ENCODE assay signal across 30 cellular contexts in genomic region chr1:243926299-243926698, GRCh38.
DNase-seq lines count a peak whose midpoint lies in the region; ATAC-seq and TF ChIP-seq lines count a peak whose summit lies in the region.
"Had no signal": no experiment of that assay in that cellular context is flagged by ENCODE, and none has a peak within 500 bp of the region (broad histone marks: within the 10 kb centered on the region; RNA-seq: fewer than 3 reads in every experiment).

No MANE protein-coding gene starts in this region.

- H2AFZ ChIP-seq in trophoblast cell (ENCODE audit: insufficient read depth, low read length, poor library complexity): no peak overlapping the region
- no peak overlapping the region for H2AFZ ChIP-seq in mammary epithelial cell (ENCODE audit: low read depth, low read length)

- H3K36me3 ChIP-seq in SJSA1 (no peaks in the 10 kb centered on the region), trophoblast cell (ENCODE audit: control insufficient read depth in 1 of 2, insufficient read depth in 2 of 2, low read length in 2 of 2) (no peaks in the 10 kb centered on the region), mammary epithelial cell (ENCODE audit: insufficient read depth, low read length) (no peaks in the 10 kb centered on the region)
- H3K36me3 ChIP-seq: left lung, vagina had no signal

- H3K9ac ChIP-seq in trophoblast cell (ENCODE audit: low read length) (no peak overlapping the region), mammary epithelial cell (ENCODE audit: insufficient read depth, low read length) (no peak overlapping the region)

- no peak overlapping the region for H3K23ac ChIP-seq in trophoblast cell (ENCODE audit: low read length)

- H3K27me3 Mint-ChIP-seq in HFFc6 (ENCODE audit: insufficient read depth): no peaks in the 10 kb centered on the region; the same call in 1 of the 2 replicates
- peaks cover 2% of the 10 kb centered on the region for H3K27me3 Mint-ChIP-seq in glutamatergic neuron (ENCODE audit: unreplicated experiment)
- peaks cover 25 to 26% of the 10 kb centered on the region in 2 donors for H3K27me3 Mint-ChIP-seq in stimulated activated naive B cell treated with anti-CD40 and anti-IgM and Interleukin-4, amounts not matched to agents 10 μg/mL and 1 μg/mL and 100 μg/mL, for 72 hours

- peak overlapping the region; percentile 58 for H4K8ac ChIP-seq in trophoblast cell (ENCODE audit: low read depth, low read length)

- H3K9me3 ChIP-seq in SJSA1 (replicated peaks) (no peaks in the 10 kb centered on the region), trophoblast cell (ENCODE audit: insufficient read depth, low read depth, low read length) (no peaks in the 10 kb centered on the region), mammary epithelial cell (replicated peaks; ENCODE audit: insufficient read depth, low read length) (no peaks in the 10 kb centered on the region)
- H3K9me3 ChIP-seq: left lung, vagina had no signal

- dilution Hi-C loops in mammary epithelial cell (cut with HindIII; ENCODE audit: low sequenced_read_pairs): no loop called here

- H2BK12ac ChIP-seq in trophoblast cell (ENCODE audit: low read length): peak overlapping the region; percentile 69

- peaks cover 47% of the 10 kb centered on the region for H3K4me1 ChIP-seq in SJSA1 (replicated peaks)
- peaks cover 23 to 25% of the 10 kb centered on the region in 2 experiments for H3K4me1 ChIP-seq in trophoblast cell (ENCODE audit: control insufficient read depth in 1 of 2, insufficient read depth in 2 of 2, low read length in 2 of 2)
- peaks cover 24% of the 10 kb centered on the region for H3K4me1 ChIP-seq in mammary epithelial cell (ENCODE audit: insufficient read depth, low read length)
- H3K4me1 ChIP-seq: vagina had no signal

- ATAC-seq in stimulated activated naive B cell treated with anti-CD40 and anti-IgM and Interleukin-4, amounts not matched to agents 10 μg/mL and 1 μg/mL and 100 μg/mL, for 72 hours (replicated peaks): no peak
- ATAC-seq: activated CD8-positive, alpha-beta memory T cell treated with anti-CD3 and anti-CD28 coated beads, Interleukin-2, amount 10 ng/mL, durations not matched to agents 7 days and 5 days; activated T-cell treated with anti-CD3 and anti-CD28 coated beads, Interleukin-2, amount 50 U/mL, for 4 hours; esophagus mucosa; left lung; stimulated activated naive CD8-positive, alpha-beta T cell treated with anti-CD3 and anti-CD28 coated beads, Interleukin-15, Interleukin-2, amounts not matched to agents 100 U/mL and 50 U/mL, for 24 hours; WTC11 had no signal

- intact Hi-C loops in mammary epithelial cell (cut with micrococcal nuclease): no loop called here

- H4K12ac ChIP-seq in trophoblast cell (ENCODE audit: low read depth, low read length): no peak overlapping the region

- no peak for DNase-seq in HFFc6
- no peak for DNase-seq in SJSA1 (ENCODE audit: low read depth in 1 of 2, low spot score in 2 of 2)
- DNase-seq in glutamatergic neuron: no peak
- no peak for DNase-seq in trophoblast cell
- DNase-seq in GDM1 (lab: John Stamatoyannopoulos, UW): no peak
- DNase-seq in stimulated activated naive B cell treated with anti-CD40 and anti-IgM and Interleukin-4, amounts not matched to agents 10 μg/mL and 1 μg/mL and 100 μg/mL, for 72 hours: no peak
- DNase-seq in NCI-H774 (lab: John Stamatoyannopoulos, UW): no peak
- no peak for DNase-seq in mammary epithelial cell
- DNase-seq: activated CD8-positive, alpha-beta memory T cell treated with anti-CD3 and anti-CD28 coated beads, Interleukin-2, amount 10 ng/mL, durations not matched to agents 7 days and 5 days; activated gamma-delta T cell; activated naive CD8-positive, alpha-beta T cell treated with anti-CD3 and anti-CD28 coated beads for 36 hours; activated T-cell treated with anti-CD3 and anti-CD28 coated beads, Interleukin-2, amount 50 U/mL, for 4 hours; aorta; cortex of kidney; DMS153; head of caudate nucleus; KG1; left lung; naive B cell; NCI-H1105; NCI-H2029; NK-92 treated with Interleukin-12 subunit alpha and Interleukin-12 subunit beta, amount 100 ng/mL, for 24 hours; nucleus accumbens; SHP77; small intestine; stimulated activated naive CD8-positive, alpha-beta T cell treated with anti-CD3 and anti-CD28 coated beads, Interleukin-15, Interleukin-2, amounts not matched to agents 100 U/mL and 50 U/mL, for 24 hours had no signal

- H3K36me3 Mint-ChIP-seq in HFFc6 (ENCODE audit: low read depth) (peaks cover 5% of the 10 kb centered on the region; the same call in 1 of the 2 replicates), glutamatergic neuron (ENCODE audit: unreplicated experiment) (no peaks in the 10 kb centered on the region)
- no peaks in the 10 kb centered on the region for H3K36me3 Mint-ChIP-seq in stimulated activated naive B cell treated with anti-CD40 and anti-IgM and Interleukin-4, amounts not matched to agents 10 μg/mL and 1 μg/mL and 100 μg/mL, for 72 hours
- H3K36me3 Mint-ChIP-seq: activated CD8-positive, alpha-beta memory T cell treated with anti-CD3 and anti-CD28 coated beads, Interleukin-2, amount 10 ng/mL, durations not matched to agents 7 days and 5 days; activated naive CD8-positive, alpha-beta T cell treated with anti-CD3 and anti-CD28 coated beads for 36 hours; mesothelial cell of epicardium; naive B cell; WTC11 had no signal

- no TSS peak for BruUV-seq in mammary epithelial cell (replicated peaks; lab: Mats Ljungman, UMichigan)

- H3K27ac ChIP-seq in SJSA1 (peak overlapping the region; percentile 88), trophoblast cell (ENCODE audit: low read depth, low read length) (no peak overlapping the region), mammary epithelial cell (ENCODE audit: insufficient read depth, low read depth, low read length) (no peak overlapping the region)
- H3K27ac ChIP-seq: left lung, vagina had no signal

- H3K79me2 ChIP-seq in trophoblast cell (ENCODE audit: control insufficient read depth, insufficient read depth, low read length, poor library complexity) (no peaks in the 10 kb centered on the region), mammary epithelial cell (ENCODE audit: insufficient read depth, low read length) (no peaks in the 10 kb centered on the region)

- H3K14ac ChIP-seq in trophoblast cell (ENCODE audit: low read length): peak overlapping the region; percentile 44

- peaks cover 23% of the 10 kb centered on the region for H3K79me1 ChIP-seq in trophoblast cell (ENCODE audit: low read length)

- no peak overlapping the region for H2AK5ac ChIP-seq in trophoblast cell (ENCODE audit: low read length)

- H3K4me3 ChIP-seq in SJSA1 (no peak overlapping the region), trophoblast cell (ENCODE audit: low read depth, low read length) (no peak overlapping the region), mammary epithelial cell (replicated peaks in 1 of 3; ENCODE audit: insufficient read depth in 1 of 3, low read depth in 2 of 3, low read length in 3 of 3) (no peak overlapping the region)
- H3K4me3 ChIP-seq: left lung, vagina had no signal

- H3K4ac ChIP-seq in trophoblast cell (ENCODE audit: low read depth, low read length): no peak overlapping the region

- 0 out of 2 replicates have a peak overlapping the region, but pooled peaks have one; percentile 57 for H3K4me3 Mint-ChIP-seq in HFFc6
- peak overlapping the region; percentile 38 for H3K4me3 Mint-ChIP-seq in glutamatergic neuron (ENCODE audit: unreplicated experiment)
- no peak overlapping the region for H3K4me3 Mint-ChIP-seq in stimulated activated naive B cell treated with anti-CD40 and anti-IgM and Interleukin-4, amounts not matched to agents 10 μg/mL and 1 μg/mL and 100 μg/mL, for 72 hours
- H3K4me3 Mint-ChIP-seq: activated CD8-positive, alpha-beta memory T cell treated with anti-CD3 and anti-CD28 coated beads, Interleukin-2, amount 10 ng/mL, durations not matched to agents 7 days and 5 days; activated naive CD8-positive, alpha-beta T cell treated with anti-CD3 and anti-CD28 coated beads for 36 hours; activated T-cell treated with anti-CD3 and anti-CD28 coated beads, Interleukin-2, amount 50 U/mL, for 4 hours; mesothelial cell of epicardium; naive B cell; WTC11 had no signal

- peak overlapping the region; percentile 84 for H2BK120ac ChIP-seq in trophoblast cell (ENCODE audit: insufficient read depth, low read length, poor library complexity)

- H3K4me1 Mint-ChIP-seq in HFFc6 (ENCODE audit: low read depth) (peaks cover 61% of the 10 kb centered on the region), glutamatergic neuron (ENCODE audit: low read depth, unreplicated experiment) (peaks cover 30% of the 10 kb centered on the region)
- H3K4me1 Mint-ChIP-seq in stimulated activated naive B cell treated with anti-CD40 and anti-IgM and Interleukin-4, amounts not matched to agents 10 μg/mL and 1 μg/mL and 100 μg/mL, for 72 hours: no peaks in the 10 kb centered on the region
- H3K4me1 Mint-ChIP-seq: activated CD8-positive, alpha-beta memory T cell treated with anti-CD3 and anti-CD28 coated beads, Interleukin-2, amount 10 ng/mL, durations not matched to agents 7 days and 5 days; activated naive CD8-positive, alpha-beta T cell treated with anti-CD3 and anti-CD28 coated beads for 36 hours; naive B cell had no signal

- peak overlapping the region; percentile 79 for H3K27ac Mint-ChIP-seq in HFFc6
- H3K27ac Mint-ChIP-seq in glutamatergic neuron (ENCODE audit: unreplicated experiment): no peak overlapping the region
- H3K27ac Mint-ChIP-seq in stimulated activated naive B cell treated with anti-CD40 and anti-IgM and Interleukin-4, amounts not matched to agents 10 μg/mL and 1 μg/mL and 100 μg/mL, for 72 hours: no peak overlapping the region
- H3K27ac Mint-ChIP-seq: activated CD8-positive, alpha-beta memory T cell treated with anti-CD3 and anti-CD28 coated beads, Interleukin-2, amount 10 ng/mL, durations not matched to agents 7 days and 5 days; activated naive CD8-positive, alpha-beta T cell treated with anti-CD3 and anti-CD28 coated beads for 36 hours; mesothelial cell of epicardium; naive B cell; WTC11 had no signal

- H3K27me3 ChIP-seq in SJSA1 (replicated peaks) (no peaks in the 10 kb centered on the region), trophoblast cell (ENCODE audit: insufficient read depth, low read length) (no peaks in the 10 kb centered on the region), mammary epithelial cell (ENCODE audit: insufficient read depth, low read length) (no peaks in the 10 kb centered on the region)
- H3K27me3 ChIP-seq: vagina had no signal

- in situ Hi-C loops in mammary epithelial cell (cut with MboI; ENCODE audit: low sequenced_read_pairs in 2 of 2): no loop called here

- TF ChIP-seq CTCF in HFFc6 (IDR thresholded peaks at IDR 0.05) (no peak), glutamatergic neuron (IDR thresholded peaks at IDR 0.05; ENCODE audit: partially characterized antibody, unreplicated experiment) (no peak), mammary epithelial cell (conservative IDR thresholded peaks at IDR 0.05 in 1 of 2, IDR thresholded peaks at IDR 0.05 in 1 of 2; ENCODE audit: extremely low read depth in 1 of 2, insufficient read depth in 1 of 2, low read depth in 1 of 2, low read length in 2 of 2) (no peak)

- no peaks in the 10 kb centered on the region; the same call in 1 of the 2 replicates for H3K9me3 Mint-ChIP-seq in HFFc6
- H3K9me3 Mint-ChIP-seq in glutamatergic neuron (ENCODE audit: unreplicated experiment): no peaks in the 10 kb centered on the region
- H3K9me3 Mint-ChIP-seq in stimulated activated naive B cell treated with anti-CD40 and anti-IgM and Interleukin-4, amounts not matched to agents 10 μg/mL and 1 μg/mL and 100 μg/mL, for 72 hours: no peaks in the 10 kb centered on the region
- H3K9me3 Mint-ChIP-seq: activated naive CD8-positive, alpha-beta T cell treated with anti-CD3 and anti-CD28 coated beads for 36 hours; activated T-cell treated with anti-CD3 and anti-CD28 coated beads, Interleukin-2, amount 50 U/mL, for 4 hours; mesothelial cell of epicardium; naive B cell had no signal

- H4K91ac ChIP-seq in trophoblast cell (ENCODE audit: low read depth, low read length): peak overlapping the region; percentile 63

- H3K4me2 ChIP-seq in trophoblast cell (ENCODE audit: low read length) (no peak overlapping the region), mammary epithelial cell (ENCODE audit: insufficient read depth, low read depth, low read length) (no peak overlapping the region)

- no CpG with 5 or more reads among the region's 8 CpGs for WGBS in trophoblast cell (ENCODE audit: extremely low coverage, insufficient coverage, insufficient read length)
- 100% methylated on average over 6 of the region's 8 CpGs for WGBS in mammary epithelial cell (ENCODE audit: low coverage, missing lambda C conversion rate)

- H3K18ac ChIP-seq in trophoblast cell (ENCODE audit: low read length): no peak overlapping the region

- peak overlapping the region; percentile 31 for H2BK5ac ChIP-seq in trophoblast cell (ENCODE audit: low read depth, low read length, poor library complexity)

- CTCF ChIA-PET in mammary epithelial cell (lab: Charles Lee; ENCODE audit: low non-redundant PET): no interaction called here

- no peaks in the 10 kb centered on the region for H4K20me1 ChIP-seq in mammary epithelial cell (ENCODE audit: insufficient read depth, low read length)

Comparison
In these comparisons a context has a peak if more than half of its experiments do, and no peak if none do; other contexts are left out.
1. H3K4me3 Mint-ChIP-seq: peak in HFFc6 (single experiment) and glutamatergic neuron (single experiment); none in stimulated activated naive B cell treated with anti-CD40 and anti-IgM and Interleukin-4, amounts not matched to agents 10 μg/mL and 1 μg/mL and 100 μg/mL, for 72 hours (0 of 2).